8 cellular contexts compared by ENCODE assay signal in the genomic region with DNA sequence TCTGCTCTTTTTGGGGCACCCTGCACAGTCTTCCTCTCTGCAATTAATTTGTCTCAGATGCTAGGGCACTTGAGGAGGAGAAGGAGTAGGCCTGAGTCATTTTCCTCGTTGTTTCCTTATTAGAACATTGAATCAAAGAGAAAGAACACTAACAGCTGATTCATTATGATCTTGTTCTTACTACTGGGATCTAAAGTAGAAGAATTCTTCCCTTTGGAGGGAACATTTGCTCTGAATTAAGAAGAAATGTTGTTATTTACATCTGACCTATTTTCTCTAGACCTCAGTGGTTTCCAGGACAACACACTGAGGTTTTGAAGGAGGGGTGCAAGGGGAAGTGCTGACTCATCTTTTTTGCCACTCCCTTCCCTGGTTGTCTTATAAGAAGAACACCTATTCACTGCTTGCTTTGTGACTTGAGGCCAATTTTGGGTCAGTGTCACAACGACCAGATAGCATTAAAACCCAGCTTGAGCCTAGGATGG. TPM values are rescaled to one million over a fixed set of nuclear protein-coding genes. Genes with fewer than 3 reads are reported as not detected.
A peak's percentile ranks its signal among the peaks of the same experiment; 100 is the strongest.
DNase-seq lines count a peak whose midpoint lies in the region; ATAC-seq, FAIRE-seq and TF ChIP-seq lines count a peak whose summit lies in the region.

No MANE protein-coding gene starts in this region.

- intact Hi-C loops in pancreas (cut with DNase I): no loop called here

- H3K4me3 ChIP-seq in pancreas: no peak overlapping the region

- DNase-seq in EL: peak; percentile 52
- DNase-seq in activated effector memory CD4-positive, alpha-beta T cell treated with anti-CD3 and anti-CD28 coated beads, Interleukin-2, amount 50 U/mL, for 16 hours: peak; percentile 79
- DNase-seq in kidney glomerular epithelial cell (lab: John Stamatoyannopoulos, UW): peak; percentile 66
- no peak for DNase-seq in pancreas
- no peak for DNase-seq in NCI-H748 (lab: John Stamatoyannopoulos, UW; ENCODE audit: unreplicated experiment)
- no peak for DNase-seq in NCI-H1105 treated with DMSO at 0.1 percent for 48 hours (lab: John Stamatoyannopoulos, UW)

- no peaks in the 10 kb centered on the region for H3K4me1 ChIP-seq in pancreas

- ATAC-seq in HG03565 (IDR thresholded peaks at IDR 0.05; ENCODE audit: unreplicated experiment): peak; percentile 58
- ATAC-seq in GM18873 (IDR thresholded peaks at IDR 0.05; ENCODE audit: low FRiP score, unreplicated experiment): no peak
- no peak for ATAC-seq in pancreas

- 56 to 68% methylated on average over 2 of the region's 2 CpGs for WGBS in pancreas, 2 donors

- H3K27me3 ChIP-seq in pancreas: no peaks in the 10 kb centered on the region

- no peak for TF ChIP-seq CTCF in pancreas (IDR thresholded peaks at IDR 0.05)

- H3K9me3 ChIP-seq in pancreas: no peaks in the 10 kb centered on the region

- no peak for FAIRE-seq in pancreas (lab: Jason Lieb, UNC)

- H3K36me3 ChIP-seq in pancreas: no peaks in the 10 kb centered on the region

- H3K27ac ChIP-seq in pancreas: no peak overlapping the region

RNA-seq across cellular contexts. Expression of gene STAT1, which starts 24.3 kb away (rescaled TPM):
- 10 to 100 TPM; 16.5 to 51.8 (median 28.6) TPM for total RNA-seq in pancreas
- polyA plus RNA-seq in pancreas: 10 to 100 TPM in 1 of 2 donors, 1 to 10 TPM in 1; 8.2 to 18.2 TPM

Comparison
In these comparisons a context has a peak if more than half of its experiments do, and no peak if none do; other contexts are left out.
1. DNase-seq: peak in EL (single experiment), activated effector memory CD4-positive, alpha-beta T cell treated with anti-CD3 and anti-CD28 coated beads, Interleukin-2, amount 50 U/mL, for 16 hours (single experiment) and kidney glomerular epithelial cell (single experiment); none in pancreas (0 of 6), NCI-H748 (single experiment) and NCI-H1105 treated with DMSO at 0.1 percent for 48 hours (single experiment).